8 cellular contexts compared by ENCODE assay signal in the genomic region with DNA sequence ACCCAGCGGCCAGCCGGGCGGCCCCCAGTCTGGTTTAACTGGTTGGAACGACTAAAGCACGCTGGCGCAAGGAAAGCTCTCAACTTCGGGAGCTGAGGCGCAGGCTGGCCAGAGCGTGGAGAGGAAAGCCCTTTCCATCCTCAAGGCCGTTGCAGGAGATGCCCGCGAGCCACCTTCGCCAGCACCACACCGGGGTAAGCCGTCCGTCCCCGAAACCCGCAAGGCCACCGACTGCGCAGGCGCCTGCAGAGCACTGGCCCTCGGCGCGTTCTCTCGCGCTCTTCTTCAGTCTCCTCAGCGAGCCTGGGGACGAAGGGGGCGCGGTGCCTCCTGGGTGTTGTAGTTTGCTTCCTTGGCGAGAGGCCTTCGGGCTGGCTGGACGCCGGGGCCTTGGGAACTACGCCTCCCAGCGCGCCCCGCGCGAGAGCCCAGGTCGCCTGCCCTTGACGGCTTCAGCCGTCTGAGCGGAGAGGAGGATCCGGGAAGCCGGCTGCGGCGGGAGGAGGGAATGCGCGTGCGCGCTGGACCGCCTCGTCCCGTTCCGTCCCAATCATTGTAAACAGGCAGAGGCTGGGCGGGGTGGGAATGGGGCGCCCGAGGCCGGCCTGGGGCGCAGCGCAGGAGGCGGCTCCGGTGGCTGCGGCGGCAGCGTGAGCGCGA. TPM values are rescaled to one million over a fixed set of nuclear protein-coding genes. Genes with fewer than 3 reads are reported as not detected.
DNase-seq lines count a peak whose midpoint lies in the region; ATAC-seq and TF ChIP-seq lines count a peak whose summit lies in the region.

TSS of gene RALBP1 (plus strand) at position 531 of the 660 bp plus-strand sequence. CDS start 37,533 bp downstream, outside the sequence.

- H3K27me3 ChIP-seq in Panc1 (ENCODE audit: control insufficient read depth, insufficient read depth, low read length) (no peaks in the 10 kb centered on the region), mucosa of rectum (ENCODE audit: control insufficient read depth in 2 of 2, insufficient read depth in 2 of 2, low read length in 2 of 2) (no peaks in the 10 kb centered on the region)

- peaks cover 10% of the 10 kb centered on the region for H3K36me3 Mint-ChIP-seq in activated T-cell treated with anti-CD3 and anti-CD28 coated beads, Interleukin-2, amount 50 U/mL, for 4 hours (ENCODE audit: insufficient read depth)

- BruUV-seq in Panc1 (replicated peaks; lab: Mats Ljungman, UMichigan): no TSS peak

- intact Hi-C loops in Panc1 (cut with micrococcal nuclease; ENCODE audit: unreplicated experiment): no loop called here

- ATAC-seq in GM21717 (IDR thresholded peaks at IDR 0.05; ENCODE audit: unreplicated experiment) (peak; percentile 91), Panc1 (peak; percentile 96)
- peak; percentile 96 to 97 for ATAC-seq in activated T-cell treated with anti-CD3 and anti-CD28 coated beads, Interleukin-2, amount 50 U/mL, for 4 hours

- CTCF ChIA-PET in Panc1 (lab: Charles Lee): no interaction called here

- POLR2A ChIA-PET in Panc1 (lab: Charles Lee): no interaction called here

- H3K36me3 ChIP-seq in Panc1 (ENCODE audit: control insufficient read depth, insufficient read depth, low read length) (no peaks in the 10 kb centered on the region; the same call in 1 of the 2 replicates), mucosa of rectum (ENCODE audit: control insufficient read depth in 2 of 2, insufficient read depth in 2 of 2, low read length in 2 of 2) (no peaks in the 10 kb centered on the region)

- H3K27ac ChIP-seq in Panc1 (ENCODE audit: low read length): peak within 1 kb of the TSS; percentile 97
- H3K27ac ChIP-seq in mucosa of rectum (ENCODE audit: low read depth in 2 of 2, low read length in 2 of 2): peak within 1 kb of the TSS; percentile 96 to 100

- peaks cover 8% of the 10 kb centered on the region for H3K27me3 Mint-ChIP-seq in activated T-cell treated with anti-CD3 and anti-CD28 coated beads, Interleukin-2, amount 50 U/mL, for 4 hours (ENCODE audit: low read depth)

- no peak; the same call in 1 of the 2 replicates for TF ChIP-seq CTCF in Panc1 (IDR thresholded peaks at IDR 0.05)

- peaks cover 20% of the 10 kb centered on the region for H3K4me1 Mint-ChIP-seq in activated T-cell treated with anti-CD3 and anti-CD28 coated beads, Interleukin-2, amount 50 U/mL, for 4 hours (ENCODE audit: low read depth)

- peak; percentile 100 for DNase-seq in DMS53 (lab: John Stamatoyannopoulos, UW)
- peak; percentile 99 for DNase-seq in KBM-7
- DNase-seq in Panc1 (ENCODE audit: low read depth, low spot score): peak; percentile 90
- peak; percentile 96 for DNase-seq in activated T-cell treated with anti-CD3 and anti-CD28 coated beads, Interleukin-2, amount 50 U/mL, for 4 hours
- DNase-seq in erythroblast (lab: John Stamatoyannopoulos, UW): peak; percentile 100
- DNase-seq in stimulated activated CD8-positive, alpha-beta memory T cell treated with anti-CD3 and anti-CD28 coated beads, Interleukin-4, amount 100 ng/mL, for 48 hours: peak; percentile 98

- peak within 1 kb of the TSS; percentile 95 for H3K4me3 Mint-ChIP-seq in activated T-cell treated with anti-CD3 and anti-CD28 coated beads, Interleukin-2, amount 50 U/mL, for 4 hours

- H3K9me3 Mint-ChIP-seq in activated T-cell treated with anti-CD3 and anti-CD28 coated beads, Interleukin-2, amount 50 U/mL, for 4 hours: peaks cover under 1% of the 10 kb centered on the region

- peak; percentile 86 for TF ChIP-seq POLR2A in erythroblast (IDR thresholded peaks at IDR 0.05; ENCODE audit: low read length)

- in situ Hi-C loops in KBM-7 (cut with MboI; ENCODE audit: low pct_unique_long_range_greater_than_20kb, low sequenced_read_pairs) (no loop called here), Panc1 (cut with HindIII; ENCODE audit: low pct_unique_long_range_greater_than_20kb, low sequenced_read_pairs) (no loop called here)

- H3K9me3 ChIP-seq in Panc1 (ENCODE audit: control insufficient read depth, insufficient read depth, low read depth, low read length) (no peaks in the 10 kb centered on the region), mucosa of rectum (ENCODE audit: control insufficient read depth in 2 of 2, low read length in 2 of 2) (no peaks in the 10 kb centered on the region)

- H3K4me3 ChIP-seq in Panc1 (ENCODE audit: low read depth in 2 of 2, low read length in 2 of 2) (peak within 1 kb of the TSS; percentile 86 to 93), mucosa of rectum (ENCODE audit: low read length in 2 of 2) (peak within 1 kb of the TSS; percentile 83 to 99)

- H3K4me1 ChIP-seq in Panc1 (ENCODE audit: control insufficient read depth, insufficient read depth, low read length): peaks cover 14% of the 10 kb centered on the region
- peaks cover 2 to 16% of the 10 kb centered on the region in 2 donors for H3K4me1 ChIP-seq in mucosa of rectum (ENCODE audit: control insufficient read depth in 2 of 2, insufficient read depth in 2 of 2, low read length in 2 of 2)

- H3K9ac ChIP-seq in mucosa of rectum (ENCODE audit: low read depth in 1 of 2, low read length in 2 of 2): peak within 1 kb of the TSS; percentile 97 to 98

RNA-seq across cellular contexts. Expression of gene RALBP1, which starts in this region (rescaled TPM):
- 70.0 TPM for total RNA-seq in Panc1 (2021; ENCODE audit: unreplicated experiment)
- 62.5 TPM for polyA plus RNA-seq in Panc1 (2012; ENCODE audit: insufficient read length)
- 10 to 100 TPM; 31.1 to 32.6 (median 31.7) TPM for total RNA-seq in activated T-cell treated with anti-CD3 and anti-CD28 coated beads, Interleukin-2, amount 50 U/mL, for 4 hours

Comparison
In these comparisons a context has a peak if more than half of its experiments do, and no peak if none do; other contexts are left out.
1. Peak in every context shown above with its lines: DNase-seq, ATAC-seq, H3K4me3 ChIP-seq and H3K27ac ChIP-seq.